9 cellular contexts compared by ENCODE assay signal in genomic region chr10:77889277-77889903, GRCh38. TPM values are rescaled to one million over a fixed set of nuclear protein-coding genes. Genes with fewer than 3 reads are reported as not detected.
DNase-seq lines count a peak whose midpoint lies in the region; ATAC-seq, FAIRE-seq and TF ChIP-seq lines count a peak whose summit lies in the region.
"Had no signal": no experiment of that assay in that cellular context is flagged by ENCODE, and none has a peak within 500 bp of the region (broad histone marks: within the 10 kb centered on the region; RNA-seq: fewer than 3 reads in every experiment).

No MANE protein-coding gene starts in this region.

- H3K9ac ChIP-seq in HUES64 (ENCODE audit: low read depth, low read length) (no peak overlapping the region), K562 (ENCODE audit: insufficient read depth in 1 of 2, low read depth in 2 of 2, low read length in 2 of 2) (peak overlapping the region in 1 of 2 experiments; percentile 86; a peak in 2 of 4 replicates), skeletal muscle tissue (ENCODE audit: low read depth in 1 of 3, low read length in 3 of 3) (peak overlapping the region in 2 of 3 donors; percentile 26 to 66)

- H3K36me3 ChIP-seq in HUES64 (ENCODE audit: insufficient read depth, low read length) (no peaks in the 10 kb centered on the region), K562 (ENCODE audit: control insufficient read depth, insufficient read depth, low read length) (no peaks in the 10 kb centered on the region), skeletal muscle tissue (ENCODE audit: control insufficient read depth in 3 of 3, insufficient read depth in 3 of 3, low read length in 3 of 3) (no peaks in the 10 kb centered on the region)

- POLR2A ChIA-PET in K562 (lab: Yijun Ruan, JAX): interaction anchor here (0.5 to 3.2 kb wide), 19 partner anchors 8 to 1262 kb away, joined by 3 to 16 read pairs (median 3); partner anchors contain the start of gene RPS24

- peak overlapping the region; percentile 8; the same call in 1 of the 2 replicates for H3K4me2 ChIP-seq in K562 (ENCODE audit: insufficient read depth, low read length)

- ATAC-seq in K562 (peak; percentile 94), GM21786 (IDR thresholded peaks at IDR 0.05; ENCODE audit: unreplicated experiment) (no peak), HG03571 (IDR thresholded peaks at IDR 0.05; ENCODE audit: unreplicated experiment) (no peak)

- intact Hi-C loops in K562 (cut with micrococcal nuclease): no loop called here

- WGBS in HUES64: 30% methylated on average over 8 of the region's 8 CpGs
- WGBS in K562 (ENCODE audit: insufficient coverage, low coverage, missing lambda C conversion rate): 16% methylated on average over 8 of the region's 8 CpGs

- no peak for TF ChIP-seq EP300 in K562 (IDR thresholded peaks at IDR 0.05; ENCODE audit: low read length)

- peaks cover 34% of the 10 kb centered on the region for H3K79me2 ChIP-seq in K562 (ENCODE audit: control insufficient read depth, insufficient read depth, low read length)

- DNase-seq in K562 (ENCODE audit: extremely low read depth in 1 of 4, low spot score in 3 of 4): peak; percentile 52 to 85 (median 65)
- DNase-seq in islet precursor cell: peak; percentile 99
- no peak for DNase-seq in NOMO-1 (lab: John Stamatoyannopoulos, UW; ENCODE audit: unreplicated experiment in 2 of 2)
- DNase-seq in NAMALWA (ENCODE audit: low spot score): no peak
- DNase-seq: NCI-H2107 had no signal

- no peak for TF ChIP-seq POLR2A in K562 (conservative IDR thresholded peaks at IDR 0.05)

- no peak for TF ChIP-seq RAD21 in K562 (CRISPR knock-in tag; conservative IDR thresholded peaks at IDR 0.05 in 1 of 2, IDR thresholded peaks at IDR 0.05 in 1 of 2)

- H3K27me3 ChIP-seq in HUES64 (ENCODE audit: insufficient read depth, low read length): no peaks in the 10 kb centered on the region
- no peaks in the 10 kb centered on the region for H3K27me3 ChIP-seq in K562 (ENCODE audit: control insufficient read depth in 2 of 2, insufficient read depth in 2 of 2, low read length in 2 of 2)
- H3K27me3 ChIP-seq in skeletal muscle tissue (ENCODE audit: control insufficient read depth in 3 of 3, insufficient read depth in 3 of 3, low read length in 3 of 3): no peaks in the 10 kb centered on the region

- FAIRE-seq in K562 (lab: Jason Lieb, UNC): peak; percentile 93

- TF ChIP-seq CTCF in K562 (IDR thresholded peaks at IDR 0.05 in 2 of 3, conservative IDR thresholded peaks at IDR 0.05 in 1 of 3; ENCODE audit: insufficient read depth in 2 of 3, low read depth in 1 of 3, low read length in 3 of 3): no peak

- H3K9me1 ChIP-seq in K562 (ENCODE audit: control insufficient read depth, insufficient read depth, low read length): peaks cover 12% of the 10 kb centered on the region

- peaks cover 30% of the 10 kb centered on the region; the same call in 1 of the 2 replicates for H4K20me1 ChIP-seq in K562 (replicated peaks; ENCODE audit: control insufficient read depth, insufficient read depth, low read length)

- H2AFZ ChIP-seq in K562 (ENCODE audit: low read depth, low read length): no peak overlapping the region; the same call in 1 of the 2 replicates

- H3K9me3 ChIP-seq in HUES64 (ENCODE audit: insufficient read depth, low read depth, low read length) (no peaks in the 10 kb centered on the region), K562 (replicated peaks; ENCODE audit: control insufficient read depth, insufficient read depth, low read depth, low read length) (no peaks in the 10 kb centered on the region), skeletal muscle tissue (ENCODE audit: control insufficient read depth in 3 of 3, low read length in 3 of 3) (no peaks in the 10 kb centered on the region)

- H3K27ac ChIP-seq in HUES64 (ENCODE audit: low read depth, low read length) (peak overlapping the region; percentile 83), K562 (ENCODE audit: extremely low read depth, low read depth, low read length) (no peak overlapping the region), skeletal muscle tissue (ENCODE audit: low read depth, low read length) (peak overlapping the region; percentile 19)

- CTCF ChIA-PET in K562 (lab: Yijun Ruan, JAX; ENCODE audit: low intra/inter-chr PET ratio): interaction anchor here (0.5 to 0.8 kb wide), 3 partner anchors 39 to 140 kb away, joined by 3 to 7 read pairs (median 4); partner anchors contain the start of gene POLR3A

- no TSS peak for BruUV-seq in K562 (replicated peaks; lab: Mats Ljungman, UMichigan)

- in situ Hi-C loops in K562 (cut with MboI): no loop called here

- no peak overlapping the region for H3K4me3 ChIP-seq in HUES64 (ENCODE audit: low read length)
- no peak overlapping the region for H3K4me3 ChIP-seq in K562
- H3K4me3 ChIP-seq in skeletal muscle tissue (ENCODE audit: low read length in 3 of 3): peak overlapping the region in 1 of 3 donors; percentile 35

- H3K4me1 ChIP-seq in HUES64 (ENCODE audit: insufficient read depth, low read length): peaks cover 47% of the 10 kb centered on the region
- H3K4me1 ChIP-seq in K562 (replicated peaks in 1 of 2; ENCODE audit: control insufficient read depth in 2 of 2, insufficient read depth in 2 of 2, low read length in 2 of 2): peaks cover 19 to 20% of the 10 kb centered on the region in 2 experiments
- peaks cover 46 to 89% (median 85%) of the 10 kb centered on the region in 3 donors for H3K4me1 ChIP-seq in skeletal muscle tissue (ENCODE audit: control insufficient read depth in 3 of 3, insufficient read depth in 3 of 3, low read length in 3 of 3)

RNA-seq across cellular contexts. Expression of gene DLG5, which starts 37.2 kb away (rescaled TPM):
- 39.8 TPM for polyA plus RNA-seq in HUES64 (2013, experiment 1 of 2)
- 45.5 TPM for polyA plus RNA-seq in HUES64 (2013, experiment 2 of 2)
- 91.9 and 204 TPM in 2 replicates for total RNA-seq in K562 (2011; cell fraction: chromatin; rRNA removed; ENCODE audit: low replicate concordance)
- 90.6 and 92.5 TPM in 2 replicates for total RNA-seq in K562 (2011; cell fraction: nucleolus; rRNA removed)
- 67.2 and 68.6 TPM in 2 replicates for total RNA-seq in K562 (2011; cell fraction: nucleoplasm; rRNA removed)
- total RNA-seq in K562 (2014; rRNA removed) (10.1 and 13.6 TPM in 2 replicates), K562 (2014; rRNA removed; fragmentation: Illumina TruSeq; extraction: Trizol) (9.2 and 9.6 TPM in 2 replicates), K562 (2015; rRNA removed; fragmentation: Illumina TruSeq; extraction: Trizol) (11.0 and 11.2 TPM in 2 replicates), K562 (2021) (24.0 and 26.8 TPM in 2 replicates), skeletal muscle tissue (14.1 TPM)
- polyA plus RNA-seq in K562 (2011; rRNA removed) (8.8 and 11.9 TPM in 2 replicates), K562 (2014; fragmentation: Illumina TruSeq; extraction: Trizol) (17.9 and 18.8 TPM in 2 replicates), K562 (2014; fragmentation: Nextera tagmentation; extraction: Ambion mirVana) (1 to 10 TPM; 1.4 to 1.5 TPM), K562 (2014; rRNA removed) (17.2 and 17.3 TPM in 2 replicates)
- polyA plus RNA-seq in K562 (2011; cell fraction: cytosol; rRNA removed): 8.1 and 10.6 TPM in 2 replicates
- polyA plus RNA-seq in K562 (2011; cell fraction: nucleus; rRNA removed): 72.9 and 124 TPM in 2 replicates
- polyA plus RNA-seq in K562 (2012): 16.0 and 23.5 TPM in 2 replicates
- polyA minus RNA-seq in K562 (2011; rRNA and poly(A)+ RNA removed): 11.9 and 15.3 TPM in 2 replicates
- 7.3 and 10.1 TPM in 2 replicates for polyA minus RNA-seq in K562 (2011; cell fraction: cytosol; rRNA and poly(A)+ RNA removed)
- polyA minus RNA-seq in K562 (2011; cell fraction: nucleus; rRNA and poly(A)+ RNA removed): 27.9 and 33.8 TPM in 2 replicates

Comparison
In these comparisons a context has a peak if more than half of its experiments do, and no peak if none do; other contexts are left out.
1. DNase-seq: peak in K562 (4 of 4) and islet precursor cell (single experiment); none in NOMO-1 (0 of 2) and NAMALWA (single experiment).